ENCODE assay signal across 26 cellular contexts in the genomic region with DNA sequence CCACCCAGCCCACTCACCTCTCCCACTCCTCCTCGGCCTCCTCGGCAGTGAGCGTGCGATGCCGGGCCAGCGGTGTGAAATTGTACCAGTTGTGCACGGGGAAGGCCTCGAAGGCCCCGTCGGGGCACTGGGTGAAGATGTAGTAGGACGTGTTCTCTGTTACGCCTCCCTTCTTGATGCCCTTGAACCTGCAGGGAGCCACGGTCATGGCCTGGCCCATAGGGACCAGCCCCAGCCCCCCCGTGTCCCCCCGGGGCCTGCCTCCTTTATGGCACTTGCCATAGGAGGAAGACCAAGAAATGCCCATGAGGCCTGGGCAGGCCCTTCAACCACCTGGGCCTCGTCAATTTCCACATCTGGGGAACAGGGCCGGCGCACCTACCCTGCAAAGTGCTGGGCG.
"Had no signal": no experiment of that assay in that cellular context is flagged by ENCODE, and none has a peak within 500 bp of the region (broad histone marks: within the 10 kb centered on the region; RNA-seq: fewer than 3 reads in every experiment).

No MANE protein-coding gene starts in this region.

- DNase-seq: cortex of kidney; effector CD8-positive, alpha-beta T cell; effector memory CD8-positive, alpha-beta T cell; endodermal cell; erythroblast; esophagus squamous epithelium; foreskin fibroblast; foreskin melanocyte; gastrocnemius medialis; glutamatergic neuron; head of caudate nucleus; heart right ventricle; hippocampal formation; left cardiac atrium; left lung; left ventricle myocardium superior; lower lobe of right lung; mesenchymal stem cell; mucosa of descending colon; naive B cell had no signal

- H3K9me3 Mint-ChIP-seq: dendritic cell treated with granulocyte-macrophage colony-stimulating factor and Interleukin-4, amounts not matched to agents 40 ng/mL and 50 ng/mL, for 4 days; effector memory CD8-positive, alpha-beta T cell; mesothelial cell of epicardium had no signal

- FAIRE-seq: endometrium, islet of Langerhans, keratinocyte had no signal

- H3K4me3 Mint-ChIP-seq: dendritic cell treated with granulocyte-macrophage colony-stimulating factor and Interleukin-4, amounts not matched to agents 40 ng/mL and 50 ng/mL, for 4 days; effector memory CD8-positive, alpha-beta T cell; endodermal cell; mesothelial cell of epicardium had no signal

- H3K27me3 ChIP-seq: esophagus squamous epithelium, gastrocnemius medialis, heart right ventricle, left lung had no signal

- H3K4me3 ChIP-seq: esophagus squamous epithelium, gastrocnemius medialis, heart right ventricle, left lung, lower lobe of right lung, mucosa of descending colon had no signal

- H3K27ac ChIP-seq: epithelial cell of prostate, esophagus squamous epithelium, gastrocnemius medialis, heart right ventricle, left lung, lower lobe of right lung had no signal

- H3K9me3 ChIP-seq: esophagus squamous epithelium, gastrocnemius medialis, heart right ventricle, left lung, lower lobe of right lung, mucosa of descending colon had no signal

- H3K27me3 Mint-ChIP-seq: dendritic cell treated with granulocyte-macrophage colony-stimulating factor and Interleukin-4, amounts not matched to agents 40 ng/mL and 50 ng/mL, for 4 days; effector memory CD8-positive, alpha-beta T cell; naive B cell had no signal

- H3K27ac Mint-ChIP-seq: dendritic cell treated with granulocyte-macrophage colony-stimulating factor and Interleukin-4, amounts not matched to agents 40 ng/mL and 50 ng/mL, for 4 days; effector memory CD8-positive, alpha-beta T cell; endodermal cell; mesothelial cell of epicardium had no signal
